Comparison of ENCODE assay signal across 8 cellular contexts in genomic region chr15:31870336-31871158, GRCh38. TPM values are rescaled to one million over a fixed set of nuclear protein-coding genes. Genes with fewer than 3 reads are reported as not detected.
A peak's percentile ranks its signal among the peaks of the same experiment; 100 is the strongest.
DNase-seq lines count a peak whose midpoint lies in the region; ATAC-seq lines count a peak whose summit lies in the region.

OTUD7A (minus strand) TSS chr15:31870673.

- peak within 1 kb of the TSS; percentile 79 for H3K27ac Mint-ChIP-seq in activated CD4-positive, alpha-beta T cell treated with anti-CD3 and anti-CD28 coated beads for 36 hours

- ATAC-seq in GM19023 (IDR thresholded peaks at IDR 0.05; ENCODE audit: unreplicated experiment) (peak; percentile 89), HG03196 (IDR thresholded peaks at IDR 0.05; ENCODE audit: unreplicated experiment) (peak; percentile 75), left colon (peak; percentile 93)
- peak; percentile 88 for ATAC-seq in activated CD4-positive, alpha-beta T cell treated with anti-CD3 and anti-CD28 coated beads for 36 hours

- peak within 1 kb of the TSS; percentile 90 for H3K27ac ChIP-seq in cingulate gyrus (ENCODE audit: low read depth, low read length)

- H3K9me3 Mint-ChIP-seq in activated CD4-positive, alpha-beta T cell treated with anti-CD3 and anti-CD28 coated beads for 36 hours (ENCODE audit: low read depth): no peaks in the 10 kb centered on the region

- POLR2A ChIA-PET in activated CD4-positive, alpha-beta T cell treated with anti-CD3 and anti-CD28 coated beads for 36 hours (lab: Charles Lee): no interaction called here

- CTCF ChIA-PET in activated CD4-positive, alpha-beta T cell treated with anti-CD3 and anti-CD28 coated beads for 36 hours (lab: Charles Lee): no interaction called here

- DNase-seq in AG08395 (ENCODE audit: low spot score) (peak; percentile 93), NCI-H446 (lab: John Stamatoyannopoulos, UW) (peak; percentile 57 to 90), left colon (peak; percentile 54 to 87)
- peak; percentile 90 for DNase-seq in activated CD4-positive, alpha-beta T cell treated with anti-CD3 and anti-CD28 coated beads for 36 hours
- peak; percentile 69 to 73 for DNase-seq in stimulated activated CD4-positive, alpha-beta T cell treated with anti-CD3 and anti-CD28 coated beads, Interleukin-1b, Interleukin-23, amount 100 ng/mL, for 1 hour (ENCODE audit: low read depth in 2 of 2)

- peak within 1 kb of the TSS; percentile 87 for H3K4me3 Mint-ChIP-seq in activated CD4-positive, alpha-beta T cell treated with anti-CD3 and anti-CD28 coated beads for 36 hours

- no peaks in the 10 kb centered on the region for H3K36me3 Mint-ChIP-seq in activated CD4-positive, alpha-beta T cell treated with anti-CD3 and anti-CD28 coated beads for 36 hours (ENCODE audit: low read depth)

- peaks cover 9% of the 10 kb centered on the region for H3K27me3 Mint-ChIP-seq in activated CD4-positive, alpha-beta T cell treated with anti-CD3 and anti-CD28 coated beads for 36 hours

- H3K4me1 Mint-ChIP-seq in activated CD4-positive, alpha-beta T cell treated with anti-CD3 and anti-CD28 coated beads for 36 hours: peaks cover 10% of the 10 kb centered on the region

- intact Hi-C loops in activated CD4-positive, alpha-beta T cell treated with anti-CD3 and anti-CD28 coated beads for 36 hours (cut with DNase I, micrococcal nuclease): loop anchor here in 1 of 2 experiments (2.0 to 5.0 kb wide), 3 partner anchors 104 to 880 kb away; partner anchors contain the start of gene MTMR10
- intact Hi-C loops in left colon (cut with DNase I, micrococcal nuclease): no loop called here

RNA-seq across cellular contexts. Expression of gene OTUD7A, which starts in this region (rescaled TPM):
- 1 to 10 TPM; 2.2 to 3.7 TPM for total RNA-seq in activated CD4-positive, alpha-beta T cell treated with anti-CD3 and anti-CD28 coated beads for 36 hours
- 1 to 10 TPM; 2.1 to 6.5 TPM for total RNA-seq in left colon

Comparison
In these comparisons a context has a peak if more than half of its experiments do, and no peak if none do; other contexts are left out.
1. Peak in every context shown above with its lines: DNase-seq, ATAC-seq and H3K27ac ChIP-seq.